In genomic region chr7:55173671-55174070, GRCh38 we compare ENCODE assay signal across 23 cellular contexts.
A peak's percentile ranks its signal among the peaks of the same experiment; 100 is the strongest.
DNase-seq lines count a peak whose midpoint lies in the region; ATAC-seq and TF ChIP-seq lines count a peak whose summit lies in the region.
"Had no signal": no experiment of that assay in that cellular context is flagged by ENCODE, and none has a peak within 500 bp of the region (broad histone marks: within the 10 kb centered on the region; RNA-seq: fewer than 3 reads in every experiment).

No MANE protein-coding gene starts in this region.

- H3K36me3 ChIP-seq in brain microvascular endothelial cell (replicated peaks) (peaks cover 78% of the 10 kb centered on the region), A673 (ENCODE audit: insufficient read depth, low read length, poor library complexity, severe bottlenecking) (no peaks in the 10 kb centered on the region)

- ATAC-seq in left lobe of liver (no peak), GM18858 (IDR thresholded peaks at IDR 0.05; ENCODE audit: unreplicated experiment) (no peak)
- ATAC-seq: body of pancreas had no signal

- H3K27me3 ChIP-seq in brain microvascular endothelial cell (replicated peaks) = no peaks in the 10 kb centered on the region
- no peaks in the 10 kb centered on the region for H3K27me3 ChIP-seq in A673 (replicated peaks; ENCODE audit: insufficient read depth, low read depth, low read length, poor library complexity)
- H3K27me3 ChIP-seq: body of pancreas, right atrium auricular region, SJSA1, tibial artery had no signal

- no TSS peak for BruUV-seq in A673 (replicated peaks; lab: Mats Ljungman, UMichigan)

- POLR2A ChIA-PET in A673 (lab: Charles Lee; ENCODE audit: low non-redundant PET) = no interaction called here

- H3K4me3 ChIP-seq in HFF-Myc (replicated peaks; ENCODE audit: low read depth, low read length) (no peak overlapping the region), brain microvascular endothelial cell (ENCODE audit: low read depth, low read length) (no peak overlapping the region), A673 (ENCODE audit: low read depth, low read length, poor library complexity, severe bottlenecking) (no peak overlapping the region)
- H3K4me3 ChIP-seq: body of pancreas, right atrium auricular region, SJSA1, tibial artery had no signal

- DNase-seq in HFF-Myc (ENCODE audit: extremely low read depth, low read depth) (no peak), brain microvascular endothelial cell (no peak), left lobe of liver (ENCODE audit: low spot score) (peak; percentile 32), NCI-H774 (lab: John Stamatoyannopoulos, UW) (no peak), A673 (ENCODE audit: low spot score) (no peak)
- DNase-seq in stimulated activated naive CD4-positive, alpha-beta T cell (lab: John Stamatoyannopoulos, UW) = no peak
- DNase-seq: activated CD4-positive, alpha-beta T cell treated with anti-CD3 and anti-CD28 coated beads, Interleukin-2, amount 50 U/mL, for 4 hours; activated naive CD4-positive, alpha-beta T cell treated with anti-CD3 and anti-CD28 coated beads, Interleukin-2, amount 10 ng/mL, durations not matched to agents 7 days and 5 days; body of pancreas; CD4-positive, alpha-beta memory T cell; immature natural killer cell; NCI-H1092; NCI-H1694 treated with DMSO at 0.1 percent for 48 hours; NCI-H446 treated with DMSO at 0.1 percent for 48 hours; RPMI8226; stimulated activated CD4-positive, alpha-beta T cell treated with anti-CD3 and anti-CD28 coated beads, Interleukin-12 subunit alpha, Interleukin-12 subunit beta, amount 100 ng/mL, for 4 hours; stimulated activated CD4-positive, alpha-beta T cell treated with anti-CD3 and anti-CD28 coated beads, Interleukin-2, amount 100 ng/mL, for 48 hours had no signal

- intact Hi-C loops in A673 (cut with micrococcal nuclease; ENCODE audit: unreplicated experiment) = no loop called here

- H3K4me1 ChIP-seq in A673 (ENCODE audit: insufficient read depth, low read length, poor library complexity, severe bottlenecking) = no peaks in the 10 kb centered on the region
- H3K4me1 ChIP-seq: body of pancreas, parathyroid adenoma had no signal

- H3K27ac ChIP-seq in 22Rv1 (no peak overlapping the region), brain microvascular endothelial cell (no peak overlapping the region), A673 (ENCODE audit: low read depth, low read length, poor library complexity, severe bottlenecking) (no peak overlapping the region)
- H3K27ac ChIP-seq: body of pancreas, parathyroid adenoma, right atrium auricular region, SJSA1, tibial artery had no signal

- TF ChIP-seq CTCF in 22Rv1 (IDR thresholded peaks at IDR 0.05) (peak; percentile 11; the same call in 1 of the 2 replicates), HFF-Myc (IDR thresholded peaks at IDR 0.05; ENCODE audit: low read depth, low read length, missing control alignments) (peak; percentile 12), brain microvascular endothelial cell (IDR thresholded peaks at IDR 0.05; ENCODE audit: low read depth, low read length, missing control alignments) (peak; percentile 42), A673 (conservative IDR thresholded peaks at IDR 0.05; ENCODE audit: low read depth, low read length) (no peak)

- H3K9me3 ChIP-seq in A673 (ENCODE audit: low read depth, low read length, poor library complexity, severe bottlenecking) = no peaks in the 10 kb centered on the region
- H3K9me3 ChIP-seq: body of pancreas, right atrium auricular region, SJSA1, tibial artery had no signal

- in situ Hi-C loops in brain microvascular endothelial cell (cut with HindIII; ENCODE audit: low pct_ligation_motif_present, low sequenced_read_pairs) = no loop called here

- CTCF ChIA-PET in A673 (lab: Charles Lee) = no interaction called here
